1 cellular context compared by ENCODE assay signal in genomic region chr10:75633568-75633967, GRCh38.
A peak's percentile ranks its signal among the peaks of the same experiment; 100 is the strongest.
TF ChIP-seq lines count a peak whose summit lies in the region.

No MANE protein-coding gene starts in this region.

TF ChIP-seq in HEK293, 187 proteins besides CTCF, POLR2A, EP300 and RAD21 (continued from another document):
- TF ChIP-seq ZEB2 (tag by site-specific recombination; IDR thresholded peaks at IDR 0.05) (peak; percentile 28; the same call in 1 of the 2 replicates), ZNF175 (tag by site-specific recombination; IDR thresholded peaks at IDR 0.05) (no peak), ZBTB17 (tag by site-specific recombination; IDR thresholded peaks at IDR 0.05) (no peak), ATF2 (tag by site-specific recombination; IDR thresholded peaks at IDR 0.05; ENCODE audit: low read depth) (0 out of 2 replicates have a peak, but pooled peaks have one; percentile 11), ZFP69B (tag by site-specific recombination; IDR thresholded peaks at IDR 0.05) (no peak), ZNF48 (tag by site-specific recombination; IDR thresholded peaks at IDR 0.05) (no peak), TRIM28 (IDR thresholded peaks at IDR 0.05; ENCODE audit: borderline replicate concordance, low read length) (no peak), ZNF274 (IDR thresholded peaks at IDR 0.05; ENCODE audit: low read length) (no peak), ZNF274 (tag by site-specific recombination; IDR thresholded peaks at IDR 0.05; ENCODE audit: borderline replicate concordance) (no peak), KLF8 (tag by site-specific recombination; IDR thresholded peaks at IDR 0.05) (no peak), ZBTB44 (tag by site-specific recombination; IDR thresholded peaks at IDR 0.05) (peak; percentile 17; the same call in 1 of the 2 replicates), SCRT2 (tag by site-specific recombination; IDR thresholded peaks at IDR 0.05) (peak; percentile 35; the same call in 1 of the 2 replicates), PRDM6 (tag by site-specific recombination; IDR thresholded peaks at IDR 0.05) (peak; percentile 46; the same call in 1 of the 2 replicates)
